In the genomic region with DNA sequence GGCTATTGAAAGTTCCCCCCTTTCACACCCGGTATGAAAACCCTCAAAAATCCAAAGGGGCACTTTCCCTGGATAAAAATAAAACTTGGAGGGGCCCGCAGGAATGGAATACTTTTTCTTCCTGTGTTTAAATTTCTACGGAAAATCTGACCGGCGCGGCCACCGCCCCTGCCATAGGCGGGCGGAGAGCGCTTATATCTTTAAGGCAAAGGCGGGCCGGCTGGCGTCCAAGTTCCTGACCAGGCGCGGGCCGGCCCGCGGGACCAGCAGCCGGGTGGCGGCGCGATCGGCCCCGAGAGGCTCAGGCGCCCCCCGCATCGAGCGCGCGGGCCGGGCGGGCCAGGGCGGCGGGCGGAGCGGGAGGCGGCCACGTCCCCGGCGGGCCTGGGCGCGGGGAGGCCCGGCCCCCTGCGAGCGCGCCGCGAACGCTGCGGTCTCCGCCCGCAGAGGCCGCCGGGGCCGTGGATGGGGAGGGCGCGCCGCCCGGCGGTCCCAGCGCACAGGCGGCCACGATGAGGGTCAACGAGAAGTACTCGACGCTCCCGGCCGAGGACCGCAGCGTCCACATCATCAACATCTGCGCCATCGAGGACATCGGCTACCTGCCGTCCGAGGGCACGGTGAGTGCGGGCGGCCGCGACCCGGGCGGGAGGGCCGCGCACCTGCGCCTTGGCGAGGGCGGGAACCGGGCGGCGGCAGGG, we compare ENCODE assay signal across 1 cellular context.
TF ChIP-seq lines count a peak whose summit lies in the region.

A gene (plus strand): TSS at position 223 of the 701 bp plus-strand sequence. CDS start 290 bp downstream, at position 513.

TF ChIP-seq in neural cell, 6 proteins besides CTCF, POLR2A, EP300 and RAD21 (continued from another document):
- no peak for TF ChIP-seq MXI1 (conservative IDR thresholded peaks at IDR 0.05; ENCODE audit: poor library complexity, severe bottlenecking)
